8 cellular contexts compared by ENCODE assay signal in the genomic region with DNA sequence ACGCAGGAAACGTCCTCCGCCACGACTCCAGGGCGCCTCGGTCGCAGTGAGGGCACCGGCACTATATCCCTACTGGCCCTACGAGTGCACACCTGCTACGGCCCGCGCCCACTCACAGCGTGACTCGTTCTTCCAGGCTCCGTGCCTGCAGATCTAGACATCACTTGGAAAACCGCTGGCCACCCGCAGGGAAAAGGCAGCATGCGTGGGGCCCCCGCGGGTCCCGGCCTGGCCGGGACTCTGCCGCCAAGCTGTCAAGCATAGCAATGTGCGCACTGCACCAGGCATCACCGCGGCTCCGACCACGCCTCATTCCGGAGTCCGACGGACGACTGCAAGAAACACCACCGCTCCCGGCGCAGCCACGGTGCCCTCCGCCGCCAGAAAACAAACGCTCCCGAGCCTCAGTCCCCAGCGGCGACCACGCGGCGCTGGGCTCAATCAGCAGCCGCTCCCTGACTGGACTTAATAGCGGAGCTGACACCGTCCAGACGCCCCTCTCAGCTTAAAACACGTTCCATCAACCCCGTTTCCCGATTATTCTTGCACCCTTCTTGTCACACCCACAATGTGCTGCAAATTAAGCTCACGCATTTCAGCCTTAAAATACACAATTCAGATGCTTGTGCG. TPM values are rescaled to one million over a fixed set of nuclear protein-coding genes. Genes with fewer than 3 reads are reported as not detected.
A peak's percentile ranks its signal among the peaks of the same experiment; 100 is the strongest.
DNase-seq lines count a peak whose midpoint lies in the region; ATAC-seq and TF ChIP-seq lines count a peak whose summit lies in the region.

No MANE protein-coding gene starts in this region.

- CTCF ChIA-PET in activated naive CD4-positive, alpha-beta T cell treated with anti-CD3 and anti-CD28 coated beads for 36 hours (lab: Charles Lee): no interaction called here

- peak overlapping the region; percentile 91 for H3K4me2 ChIP-seq in osteoblast (ENCODE audit: insufficient read depth, low read length)

- peak overlapping the region; percentile 68 for H2AFZ ChIP-seq in osteoblast (ENCODE audit: low read length)

- peaks cover 9% of the 10 kb centered on the region for H3K4me1 ChIP-seq in osteoblast (ENCODE audit: insufficient read depth, low read length)

- peaks cover 52% of the 10 kb centered on the region for H4K20me1 ChIP-seq in osteoblast (ENCODE audit: insufficient read depth, low read length)

- H3K9me3 Mint-ChIP-seq in activated naive CD4-positive, alpha-beta T cell treated with anti-CD3 and anti-CD28 coated beads for 36 hours: no peaks in the 10 kb centered on the region

- H3K27me3 ChIP-seq in osteoblast (ENCODE audit: insufficient read depth, low read length): no peaks in the 10 kb centered on the region

- peaks cover 3% of the 10 kb centered on the region for H3K36me3 Mint-ChIP-seq in activated naive CD4-positive, alpha-beta T cell treated with anti-CD3 and anti-CD28 coated beads for 36 hours (ENCODE audit: low read depth)

- TF ChIP-seq CTCF in osteoblast (IDR thresholded peaks at IDR 0.05; ENCODE audit: extremely low read depth, low read depth, low read length): no peak

- H3K79me2 ChIP-seq in osteoblast (ENCODE audit: insufficient read depth, low read length): peaks cover 53% of the 10 kb centered on the region

- ATAC-seq in HG02840 (IDR thresholded peaks at IDR 0.05; ENCODE audit: low FRiP score, unreplicated experiment) (peak; percentile 46), GM18519 (IDR thresholded peaks at IDR 0.05; ENCODE audit: low FRiP score, unreplicated experiment) (no peak)

- DNase-seq in SKM-1 treated with dmso at 0.1 percent for 144 hours (lab: John Stamatoyannopoulos, UW; ENCODE audit: unreplicated experiment) (peak; percentile 16), SKM-1 (lab: John Stamatoyannopoulos, UW; ENCODE audit: unreplicated experiment) (no peak), NCI-H526 treated with DMSO at 0.1 percent for 48 hours (lab: John Stamatoyannopoulos, UW) (peak; percentile 55), glomerular visceral epithelial cell (ENCODE audit: extremely low spot score) (peak; percentile 48), osteoblast (ENCODE audit: insufficient read length, low spot score, missing footprints) (peak; percentile 90)
- DNase-seq in activated naive CD4-positive, alpha-beta T cell treated with anti-CD3 and anti-CD28 coated beads for 36 hours: peak; percentile 48

- H3K27me3 Mint-ChIP-seq in activated naive CD4-positive, alpha-beta T cell treated with anti-CD3 and anti-CD28 coated beads for 36 hours (ENCODE audit: low read depth): peaks cover 20% of the 10 kb centered on the region

- H3K36me3 ChIP-seq in osteoblast (ENCODE audit: insufficient read depth, low read length): no peaks in the 10 kb centered on the region

- peak overlapping the region; percentile 98 for H3K4me3 ChIP-seq in osteoblast (ENCODE audit: insufficient read depth, low read length)

- H3K4me1 Mint-ChIP-seq in activated naive CD4-positive, alpha-beta T cell treated with anti-CD3 and anti-CD28 coated beads for 36 hours (ENCODE audit: low read depth): peaks cover 6% of the 10 kb centered on the region

- peak overlapping the region; percentile 78 for H3K27ac ChIP-seq in osteoblast (ENCODE audit: low read depth, low read length)

- no peak overlapping the region for H3K27ac Mint-ChIP-seq in activated naive CD4-positive, alpha-beta T cell treated with anti-CD3 and anti-CD28 coated beads for 36 hours

- intact Hi-C loops in activated naive CD4-positive, alpha-beta T cell treated with anti-CD3 and anti-CD28 coated beads for 36 hours (cut with micrococcal nuclease): loop anchor here (5.0 kb wide), 2 partner anchors 142 to 192 kb away; a partner anchor contains a TSS

- no peaks in the 10 kb centered on the region for H3K9me3 ChIP-seq in osteoblast (ENCODE audit: low read depth, low read length)

- peak overlapping the region; percentile 91 for H3K4me3 Mint-ChIP-seq in activated naive CD4-positive, alpha-beta T cell treated with anti-CD3 and anti-CD28 coated beads for 36 hours

RNA-seq across cellular contexts. Expression of a gene that starts 1.0 kb away (rescaled TPM):
- total RNA-seq in activated naive CD4-positive, alpha-beta T cell treated with anti-CD3 and anti-CD28 coated beads for 36 hours: 10 to 100 TPM; 34.0 to 35.1 TPM
- total RNA-seq in osteoblast: 104 and 107 TPM in 2 replicates
